Comparison of ENCODE assay signal across 17 cellular contexts in genomic region chr6:106170030-106170791, GRCh38.
A peak's percentile ranks its signal among the peaks of the same experiment; 100 is the strongest.
DNase-seq lines count a peak whose midpoint lies in the region; ATAC-seq and TF ChIP-seq lines count a peak whose summit lies in the region.
"Had no signal": no experiment of that assay in that cellular context is flagged by ENCODE, and none has a peak within 500 bp of the region (broad histone marks: within the 10 kb centered on the region; RNA-seq: fewer than 3 reads in every experiment).

No MANE protein-coding gene starts in this region.

- no peak overlapping the region for H3K4me3 Mint-ChIP-seq in natural killer cell treated with Interleukin-12 subunit alpha and Interleukin-12 subunit beta and Interleukin-15 and Interleukin-18, amount 100 ng/mL, for 72 hours
- H3K4me3 Mint-ChIP-seq in natural killer cell: no peak overlapping the region
- H3K4me3 Mint-ChIP-seq in activated naive CD8-positive, alpha-beta T cell treated with anti-CD3 and anti-CD28 coated beads, Interleukin-2, amount 50 U/mL, for 24 hours: no peak overlapping the region

- H3K9me3 Mint-ChIP-seq in natural killer cell treated with Interleukin-12 subunit alpha and Interleukin-12 subunit beta and Interleukin-15 and Interleukin-18, amount 100 ng/mL, for 72 hours: peaks cover 3% of the 10 kb centered on the region
- H3K9me3 Mint-ChIP-seq in natural killer cell: no peaks in the 10 kb centered on the region
- H3K9me3 Mint-ChIP-seq in activated naive CD8-positive, alpha-beta T cell treated with anti-CD3 and anti-CD28 coated beads, Interleukin-2, amount 50 U/mL, for 24 hours: no peaks in the 10 kb centered on the region

- no peak for ATAC-seq in natural killer cell treated with Interleukin-12 subunit alpha and Interleukin-12 subunit beta and Interleukin-15 and Interleukin-18, amount 100 ng/mL, for 72 hours
- no peak for ATAC-seq in natural killer cell
- no peak for ATAC-seq in activated naive CD8-positive, alpha-beta T cell treated with anti-CD3 and anti-CD28 coated beads, Interleukin-2, amount 50 U/mL, for 24 hours
- ATAC-seq: A549, GM12878 had no signal

- intact Hi-C loops in natural killer cell (cut with micrococcal nuclease): no loop called here

- peaks cover 48 to 68% of the 10 kb centered on the region in 2 donors for H3K4me1 Mint-ChIP-seq in natural killer cell treated with Interleukin-12 subunit alpha and Interleukin-12 subunit beta and Interleukin-15 and Interleukin-18, amount 100 ng/mL, for 72 hours (ENCODE audit: low read depth in 2 of 2)
- peaks cover 32% of the 10 kb centered on the region in 2 donors for H3K4me1 Mint-ChIP-seq in natural killer cell
- peaks cover 53% of the 10 kb centered on the region for H3K4me1 Mint-ChIP-seq in activated naive CD8-positive, alpha-beta T cell treated with anti-CD3 and anti-CD28 coated beads, Interleukin-2, amount 50 U/mL, for 24 hours

- H3K27ac Mint-ChIP-seq in natural killer cell treated with Interleukin-12 subunit alpha and Interleukin-12 subunit beta and Interleukin-15 and Interleukin-18, amount 100 ng/mL, for 72 hours: peak overlapping the region; percentile 3 to 64
- no peak overlapping the region for H3K27ac Mint-ChIP-seq in natural killer cell
- H3K27ac Mint-ChIP-seq in activated naive CD8-positive, alpha-beta T cell treated with anti-CD3 and anti-CD28 coated beads, Interleukin-2, amount 50 U/mL, for 24 hours: peak overlapping the region; percentile 67

- peaks cover 15% of the 10 kb centered on the region for H3K36me3 Mint-ChIP-seq in natural killer cell treated with Interleukin-12 subunit alpha and Interleukin-12 subunit beta and Interleukin-15 and Interleukin-18, amount 100 ng/mL, for 72 hours
- H3K36me3 Mint-ChIP-seq in natural killer cell: no peaks in the 10 kb centered on the region
- no peaks in the 10 kb centered on the region for H3K36me3 Mint-ChIP-seq in activated naive CD8-positive, alpha-beta T cell treated with anti-CD3 and anti-CD28 coated beads, Interleukin-2, amount 50 U/mL, for 24 hours (ENCODE audit: low read depth)

- no peak for DNase-seq in natural killer cell treated with Interleukin-12 subunit alpha and Interleukin-12 subunit beta and Interleukin-15 and Interleukin-18, amount 100 ng/mL, for 72 hours (ENCODE audit: low spot score)
- DNase-seq in natural killer cell (no peak), RPMI8226 (peak; percentile 38), NCI-H446 treated with DMSO at 0.1 percent for 48 hours (lab: John Stamatoyannopoulos, UW) (no peak), cerebellar cortex (ENCODE audit: low spot score) (no peak), putamen (ENCODE audit: low spot score) (no peak)
- DNase-seq in activated naive CD8-positive, alpha-beta T cell treated with anti-CD3 and anti-CD28 coated beads, Interleukin-2, amount 50 U/mL, for 24 hours: no peak
- DNase-seq: DND-41, GOT3, MG63, NCI-H1092, NCI-H2081 treated with DMSO at 0.1 percent for 48 hours, NCI-H2227 treated with DMSO at 0.1 percent for 48 hours, NCI-H526, SIG-M5 had no signal

- no peak for TF ChIP-seq CTCF in natural killer cell (IDR thresholded peaks at IDR 0.05)

- no peaks in the 10 kb centered on the region for H3K27me3 Mint-ChIP-seq in natural killer cell treated with Interleukin-12 subunit alpha and Interleukin-12 subunit beta and Interleukin-15 and Interleukin-18, amount 100 ng/mL, for 72 hours
- H3K27me3 Mint-ChIP-seq in natural killer cell (ENCODE audit: low read depth in 2 of 2): no peaks in the 10 kb centered on the region
- peaks cover 2% of the 10 kb centered on the region for H3K27me3 Mint-ChIP-seq in activated naive CD8-positive, alpha-beta T cell treated with anti-CD3 and anti-CD28 coated beads, Interleukin-2, amount 50 U/mL, for 24 hours

Comparison
In these comparisons a context has a peak if more than half of its experiments do, and no peak if none do; other contexts are left out.
1. H3K27ac Mint-ChIP-seq: peak in natural killer cell treated with Interleukin-12 subunit alpha and Interleukin-12 subunit beta and Interleukin-15 and Interleukin-18, amount 100 ng/mL, for 72 hours (2 of 2) and activated naive CD8-positive, alpha-beta T cell treated with anti-CD3 and anti-CD28 coated beads, Interleukin-2, amount 50 U/mL, for 24 hours (single experiment); none in natural killer cell (0 of 2).